In genomic region chr5:135353952-135354721, GRCh38 we compare ENCODE assay signal across 1 cellular context.
TF ChIP-seq lines count a peak whose summit lies in the region.

No MANE protein-coding gene starts in this region.

TF ChIP-seq in SK-N-SH, 30 proteins besides CTCF, POLR2A, EP300 and RAD21 (continued from another document):
- TF ChIP-seq SMC3 (IDR thresholded peaks at IDR 0.05; ENCODE audit: low read depth, low read length): no peak
- TF ChIP-seq, protein P1, sequence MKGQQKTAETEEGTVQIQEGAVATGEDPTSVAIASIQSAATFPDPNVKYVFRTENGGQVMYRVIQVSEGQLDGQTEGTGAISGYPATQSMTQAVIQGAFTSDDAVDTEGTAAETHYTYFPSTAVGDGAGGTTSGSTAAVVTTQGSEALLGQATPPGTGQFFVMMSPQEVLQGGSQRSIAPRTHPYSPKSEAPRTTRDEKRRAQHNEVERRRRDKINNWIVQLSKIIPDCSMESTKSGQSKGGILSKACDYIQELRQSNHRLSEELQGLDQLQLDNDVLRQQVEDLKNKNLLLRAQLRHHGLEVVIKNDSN (IDR thresholded peaks at IDR 0.05; ENCODE audit: borderline replicate concordance, low read depth): no peak
